12 cellular contexts compared by ENCODE assay signal in the genomic region with DNA sequence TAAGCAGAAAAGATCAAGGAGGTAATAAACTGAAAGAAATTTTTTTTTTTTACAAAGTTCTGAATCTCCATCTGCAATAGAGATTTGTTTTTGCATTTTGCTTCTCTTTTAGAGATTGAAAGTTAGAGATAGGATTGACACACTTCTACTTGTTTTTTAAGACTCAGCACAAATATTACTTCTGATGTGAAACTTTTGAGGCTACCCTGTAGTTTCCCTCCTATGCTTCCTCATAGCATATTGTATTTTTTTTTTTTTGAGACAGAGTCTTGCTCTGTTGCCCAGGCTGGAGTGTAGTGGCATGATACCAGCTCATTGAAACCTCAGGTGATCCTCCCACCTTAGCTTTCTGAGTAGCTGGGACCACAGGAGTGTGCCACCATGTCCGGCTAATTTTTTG. TPM values are rescaled to one million over a fixed set of nuclear protein-coding genes. Genes with fewer than 3 reads are reported as not detected.
DNase-seq lines count a peak whose midpoint lies in the region; ATAC-seq and TF ChIP-seq lines count a peak whose summit lies in the region.
"Had no signal": no experiment of that assay in that cellular context is flagged by ENCODE, and none has a peak within 500 bp of the region (broad histone marks: within the 10 kb centered on the region; RNA-seq: fewer than 3 reads in every experiment).

No MANE protein-coding gene starts in this region.

- H3K9me3 ChIP-seq in CD4-positive, alpha-beta T cell (ENCODE audit: control insufficient read depth, low read length), result no peaks in the 10 kb centered on the region
- no peaks in the 10 kb centered on the region for H3K9me3 ChIP-seq in effector memory CD4-positive, alpha-beta T cell (ENCODE audit: control insufficient read depth, low read length)
- H3K9me3 ChIP-seq: Caco-2 had no signal

- no peak for TF ChIP-seq CTCF in CD4-positive, alpha-beta T cell (IDR thresholded peaks at IDR 0.05)

- H3K36me3 ChIP-seq in effector memory CD4-positive, alpha-beta T cell (ENCODE audit: control insufficient read depth, insufficient read depth, low read length), result no peaks in the 10 kb centered on the region

- intact Hi-C loops in CD4-positive, alpha-beta T cell (cut with DNase I, micrococcal nuclease), result no loop called here

- no peaks in the 10 kb centered on the region for H3K4me1 ChIP-seq in effector memory CD4-positive, alpha-beta T cell (ENCODE audit: control insufficient read depth, insufficient read depth, low read length, poor library complexity, severe bottlenecking)

- peak overlapping the region; percentile 71 for H3K27ac Mint-ChIP-seq in CD4-positive, alpha-beta T cell

- peak overlapping the region; percentile 25 for H3K27ac ChIP-seq in CD4-positive, alpha-beta T cell (ENCODE audit: low read depth, low read length)
- peak overlapping the region; percentile 23 for H3K27ac ChIP-seq in effector memory CD4-positive, alpha-beta T cell (ENCODE audit: insufficient read depth, low read length, poor library complexity, severe bottlenecking)

- H3K4me3 Mint-ChIP-seq in CD4-positive, alpha-beta T cell, result no peak overlapping the region

- H3K27me3 ChIP-seq in CD4-positive, alpha-beta T cell (ENCODE audit: control insufficient read depth, insufficient read depth, low read length), result no peaks in the 10 kb centered on the region
- H3K27me3 ChIP-seq in effector memory CD4-positive, alpha-beta T cell (replicated peaks; ENCODE audit: control insufficient read depth, insufficient read depth, low read length, poor library complexity, severe bottlenecking), result no peaks in the 10 kb centered on the region

- peaks cover 19% of the 10 kb centered on the region for H3K4me1 Mint-ChIP-seq in CD4-positive, alpha-beta T cell (ENCODE audit: low read depth)

- no peak for DNase-seq in CD4-positive, alpha-beta T cell
- DNase-seq in effector memory CD4-positive, alpha-beta T cell, result no peak
- DNase-seq in NCI-H2227 (lab: John Stamatoyannopoulos, UW; ENCODE audit: unreplicated experiment) (no peak), NCI-H82 treated with DMSO at 0.1 percent for 48 hours (lab: John Stamatoyannopoulos, UW; ENCODE audit: unreplicated experiment) (no peak)
- DNase-seq: activated effector memory CD4-positive, alpha-beta T cell treated with Interleukin-2 at 50 U/mL for 16 hours; Caco-2; NCI-H345; SW 1271 had no signal

- no peaks in the 10 kb centered on the region for H3K27me3 Mint-ChIP-seq in CD4-positive, alpha-beta T cell

- CTCF ChIA-PET in CD4-positive, alpha-beta T cell (lab: Charles Lee), result no interaction called here

- H3K36me3 Mint-ChIP-seq in CD4-positive, alpha-beta T cell (ENCODE audit: low read depth), result no peaks in the 10 kb centered on the region

- no peak for ATAC-seq in CD4-positive, alpha-beta T cell (ENCODE audit: poor library complexity)
- peak; percentile 72 for ATAC-seq in GM19395 (IDR thresholded peaks at IDR 0.05; ENCODE audit: unreplicated experiment)
- peak; percentile 69 for ATAC-seq in HG03432 (IDR thresholded peaks at IDR 0.05; ENCODE audit: unreplicated experiment)
- no peak for ATAC-seq in HG03571 (IDR thresholded peaks at IDR 0.05; ENCODE audit: unreplicated experiment)
- no peak for ATAC-seq in HG03025 (IDR thresholded peaks at IDR 0.05; ENCODE audit: low FRiP score, unreplicated experiment)

- no peak overlapping the region for H3K4me3 ChIP-seq in effector memory CD4-positive, alpha-beta T cell (ENCODE audit: insufficient read depth, low read depth, low read length, poor library complexity, severe bottlenecking)

- H3K9me3 Mint-ChIP-seq in CD4-positive, alpha-beta T cell, result no peaks in the 10 kb centered on the region

- POLR2A ChIA-PET in CD4-positive, alpha-beta T cell (lab: Charles Lee), result interaction anchor here (0.9 kb wide), 1 partner anchor 118 kb away, joined by 3 read pairs; a partner anchor contains a TSS

RNA-seq across cellular contexts. Expression of a gene that starts 32.1 kb away (rescaled TPM):
- 10 to 100 TPM; 16.6 to 16.8 TPM for total RNA-seq in CD4-positive, alpha-beta T cell

Comparison
In these comparisons a context has a peak if more than half of its experiments do, and no peak if none do; other contexts are left out.
1. ATAC-seq: peak in GM19395 (single experiment) and HG03432 (single experiment); none in CD4-positive, alpha-beta T cell (single experiment), HG03571 (single experiment) and HG03025 (single experiment).